41 cellular contexts compared by ENCODE assay signal in genomic region chr11:125688066-125688465, GRCh38. TPM values are rescaled to one million over a fixed set of nuclear protein-coding genes. Genes with fewer than 3 reads are reported as not detected.
"Had no signal": no experiment of that assay in that cellular context is flagged by ENCODE, and none has a peak within 500 bp of the region (broad histone marks: within the 10 kb centered on the region; RNA-seq: fewer than 3 reads in every experiment).

No MANE protein-coding gene starts in this region.

- DNase-seq: activated effector memory CD4-positive, alpha-beta T cell treated with anti-CD3 and anti-CD28 coated beads, Interleukin-2, amount 50 U/mL, for 16 hours; activated effector memory CD4-positive, alpha-beta T cell treated with Interleukin-2 at 50 U/mL for 16 hours; activated gamma-delta T cell; activated gamma-delta T cell treated with Interleukin-2 at 50 U/mL for 16 hours; activated naive CD4-positive, alpha-beta T cell; activated naive CD4-positive, alpha-beta T cell treated with anti-CD3 and anti-CD28 coated beads for 36 hours; activated naive CD4-positive, alpha-beta T cell treated with anti-CD3 and anti-CD28 coated beads, Interleukin-2, amount 10 ng/mL, durations not matched to agents 7 days and 5 days; activated naive CD4-positive, alpha-beta T cell treated with anti-CD3 and anti-CD28 coated beads, Interleukin-2, amount 50 U/mL, for 16 hours; activated naive CD4-positive, alpha-beta T cell treated with Interleukin-2 at 50 U/mL for 16 hours; activated naive CD8-positive, alpha-beta T cell treated with anti-CD3 and anti-CD28 coated beads for 36 hours; activated naive CD8-positive, alpha-beta T cell treated with anti-CD3 and anti-CD28 coated beads, Interleukin-2, amount 10 ng/mL, durations not matched to agents 7 days and 5 days; activated naive CD8-positive, alpha-beta T cell treated with anti-CD3 and anti-CD28 coated beads, Interleukin-2, amount 50 U/mL, for 24 hours; activated T-cell treated with anti-CD3 and anti-CD28 coated beads for 4 hours; activated T-cell treated with anti-CD3 and anti-CD28 coated beads, Interleukin-2, amount 50 U/mL, for 1 hour; activated T-cell treated with anti-CD3 and anti-CD28 coated beads, Interleukin-2, amount 50 U/mL, for 24 hours; activated T-cell treated with anti-CD3 and anti-CD28 coated beads, Interleukin-2, amount 50 U/mL, for 4 hours; activated T-cell treated with anti-CD3 and anti-CD28 coated beads, Interleukin-2, amount 50 U/mL, for 48 hours; activated T-cell treated with anti-CD3 and anti-CD28 coated beads, Interleukin-2, amount 50 U/mL, for 72 hours; adrenal gland; amniotic stem cell; amygdala; anterior cingulate cortex; aorta; body of pancreas; brain microvascular endothelial cell; caudate nucleus; central memory CD4-positive, alpha-beta T cell; cerebellar nuclear complex had no signal

- H3K9me3 ChIP-seq: adrenal gland, ascending aorta, body of pancreas, breast epithelium had no signal

- H3K27me3 ChIP-seq: adrenal gland, ascending aorta, body of pancreas, brain microvascular endothelial cell, breast epithelium, cardiac muscle cell had no signal

- H3K36me3 ChIP-seq: adrenal gland, ascending aorta, brain microvascular endothelial cell, breast epithelium, cardiac muscle cell had no signal

- H3K4me1 ChIP-seq: adrenal gland, ascending aorta, body of pancreas, breast epithelium had no signal

- H3K27ac ChIP-seq: adrenal gland, ascending aorta, body of pancreas, brain microvascular endothelial cell, breast epithelium, cardiac muscle cell had no signal

- FAIRE-seq: astrocyte, bronchial epithelial cell had no signal

- ATAC-seq: activated naive CD4-positive, alpha-beta T cell treated with anti-CD3 and anti-CD28 coated beads, Interleukin-2, amount 50 U/mL, for 72 hours; activated naive CD8-positive, alpha-beta T cell treated with anti-CD3 and anti-CD28 coated beads, Interleukin-2, amount 50 U/mL, for 24 hours; activated T-cell treated with anti-CD3 and anti-CD28 coated beads, Interleukin-2, amount 50 U/mL, for 4 hours; activated T-cell treated with anti-CD3 and anti-CD28 coated beads, Interleukin-2, amount 50 U/mL, for 72 hours; activated T-helper 17 cell treated with anti-CD3 and anti-CD28 coated beads, Interleukin-2, amount 50 U/mL, for 72 hours; body of pancreas had no signal

- H3K4me3 ChIP-seq: adrenal gland, ascending aorta, body of pancreas, breast epithelium, cardiac muscle cell had no signal

RNA-seq across cellular contexts. Expression of gene ACRV1, which starts 7.4 kb away (rescaled TPM):
- total RNA-seq: activated naive CD4-positive, alpha-beta T cell treated with anti-CD3 and anti-CD28 coated beads for 36 hours; activated naive CD4-positive, alpha-beta T cell treated with anti-CD3 and anti-CD28 coated beads, Interleukin-2, amount 50 U/mL, for 72 hours; activated naive CD8-positive, alpha-beta T cell treated with anti-CD3 and anti-CD28 coated beads for 36 hours; activated naive CD8-positive, alpha-beta T cell treated with anti-CD3 and anti-CD28 coated beads, Interleukin-2, amount 10 ng/mL, durations not matched to agents 7 days and 5 days; activated T-cell treated with anti-CD3 and anti-CD28 coated beads, Interleukin-2, amount 50 U/mL, for 4 hours; activated T-helper 1 cell treated with anti-CD3 and anti-CD28 coated beads, Interleukin-12 subunit alpha, Interleukin-12 subunit beta, Interleukin-2, Interleukin-4 antibody, amounts not matched to agents 30 ng/mL and 10 ng/mL and 1 ng/mL, durations not matched to agents 14 hours and 24 hours and 36 hours; activated T-helper 17 cell treated with anti-CD3 and anti-CD28 coated beads, Interleukin-2, amount 50 U/mL, for 72 hours; activated T-helper 2 cell treated with anti-CD3 and anti-CD28 coated beads, Interferon-gamma antibody, Interleukin-2, Interleukin-4, amounts not matched to agents 10 μg/mL and 5 μg/mL and 100 μg/mL, durations not matched to agents 14 hours and 24 hours and 36 hours; adrenal gland; aorta; ascending aorta; astrocyte; body of pancreas; bronchial epithelial cell; cardiac muscle cell; cardiac septum had no signal
- polyA plus RNA-seq: adipose tissue, aorta had no signal

RNA-seq across cellular contexts. Expression of gene PATE1, which starts 58.0 kb away (rescaled TPM):
- total RNA-seq: activated naive CD4-positive, alpha-beta T cell treated with anti-CD3 and anti-CD28 coated beads for 36 hours; activated naive CD4-positive, alpha-beta T cell treated with anti-CD3 and anti-CD28 coated beads, Interleukin-2, amount 50 U/mL, for 72 hours; activated naive CD8-positive, alpha-beta T cell treated with anti-CD3 and anti-CD28 coated beads for 36 hours; activated naive CD8-positive, alpha-beta T cell treated with anti-CD3 and anti-CD28 coated beads, Interleukin-2, amount 10 ng/mL, durations not matched to agents 7 days and 5 days; activated T-cell treated with anti-CD3 and anti-CD28 coated beads, Interleukin-2, amount 50 U/mL, for 4 hours; activated T-cell treated with anti-CD3 and anti-CD28 coated beads, Interleukin-2, amount 50 U/mL, for 72 hours; activated T-helper 1 cell treated with anti-CD3 and anti-CD28 coated beads, Interleukin-12 subunit alpha, Interleukin-12 subunit beta, Interleukin-2, Interleukin-4 antibody, amounts not matched to agents 30 ng/mL and 10 ng/mL and 1 ng/mL, durations not matched to agents 14 hours and 24 hours and 36 hours; activated T-helper 17 cell treated with anti-CD3 and anti-CD28 coated beads, Interleukin-2, amount 50 U/mL, for 72 hours; activated T-helper 2 cell treated with anti-CD3 and anti-CD28 coated beads, Interferon-gamma antibody, Interleukin-2, Interleukin-4, amounts not matched to agents 10 μg/mL and 5 μg/mL and 100 μg/mL, durations not matched to agents 14 hours and 24 hours and 36 hours; adrenal gland; aorta; ascending aorta; astrocyte; body of pancreas; breast epithelium; bronchial epithelial cell; cardiac muscle cell; cardiac septum; cerebellum; chondrocyte had no signal
- polyA plus RNA-seq: adipose tissue, adrenal gland, aorta, cardiac muscle cell had no signal
